Comparison of ENCODE assay signal across 9 cellular contexts in genomic region chr4:172982151-172982590, GRCh38.
DNase-seq lines count a peak whose midpoint lies in the region; ATAC-seq and TF ChIP-seq lines count a peak whose summit lies in the region.
"Had no signal": no experiment of that assay in that cellular context is flagged by ENCODE, and none has a peak within 500 bp of the region (broad histone marks: within the 10 kb centered on the region; RNA-seq: fewer than 3 reads in every experiment).

No MANE protein-coding gene starts in this region.

- H3K79me2 ChIP-seq in fibroblast of lung (ENCODE audit: control insufficient read depth, insufficient read depth, low read length) (no peaks in the 10 kb centered on the region), hepatocyte (no peaks in the 10 kb centered on the region)

- H4K20me1 ChIP-seq in fibroblast of lung (ENCODE audit: control insufficient read depth, extremely low read depth, insufficient read depth, low read length): no peaks in the 10 kb centered on the region
- no peaks in the 10 kb centered on the region for H4K20me1 ChIP-seq in hepatocyte (ENCODE audit: insufficient read depth, poor library complexity, severe bottlenecking)

- no peak for TF ChIP-seq CTCF in fibroblast of lung (conservative IDR thresholded peaks at IDR 0.05 in 1 of 2, IDR thresholded peaks at IDR 0.05 in 1 of 2; ENCODE audit: low read depth in 1 of 2, low read length in 2 of 2)
- no peak for TF ChIP-seq CTCF in hepatocyte (IDR thresholded peaks at IDR 0.05; ENCODE audit: poor library complexity)
- no peak for TF ChIP-seq CTCF in dorsolateral prefrontal cortex (IDR thresholded peaks at IDR 0.05 in 54 of 56, conservative IDR thresholded peaks at IDR 0.05 in 2 of 56; ENCODE audit: low read depth in 1 of 56, partially characterized antibody in 56 of 56)

- H3K9me2 ChIP-seq in hepatocyte (replicated peaks; ENCODE audit: insufficient read depth): no peaks in the 10 kb centered on the region

- WGBS in hepatocyte (ENCODE audit: low lambda C conversion rate, missing lambda C conversion rate): 48% methylated on average over 2 of the region's 2 CpGs

- H3K27ac ChIP-seq in fibroblast of lung (ENCODE audit: insufficient read depth, low read length): peak overlapping the region; percentile 24
- no peak overlapping the region for H3K27ac ChIP-seq in hepatocyte
- no peak overlapping the region for H3K27ac ChIP-seq in dorsolateral prefrontal cortex

- DNase-seq in A172 (ENCODE audit: low spot score): peak; percentile 86
- DNase-seq in NCI-H1105 treated with DMSO at 0.1 percent for 48 hours (lab: John Stamatoyannopoulos, UW): peak; percentile 44
- peak; percentile 83 to 95 for DNase-seq in fibroblast of lung (ENCODE audit: low read depth in 2 of 2)
- no peak for DNase-seq in activated CD8-positive, alpha-beta memory T cell treated with anti-CD3 and anti-CD28 coated beads, Interleukin-2, amount 50 U/mL, for 4 hours
- no peak for DNase-seq in hepatocyte (ENCODE audit: low spot score)
- no peak for DNase-seq in stimulated activated CD4-positive, alpha-beta T cell treated with anti-CD3 and anti-CD28 coated beads, Interleukin-2, amount 100 ng/mL, for 48 hours
- DNase-seq in dorsolateral prefrontal cortex: no peak
- DNase-seq: CD8-positive, alpha-beta memory T cell had no signal

- H3K4me2 ChIP-seq in fibroblast of lung (ENCODE audit: extremely low read depth, insufficient read depth, low read length) (peak overlapping the region; percentile 9), hepatocyte (no peak overlapping the region)

- H2AFZ ChIP-seq in fibroblast of lung (ENCODE audit: low read length) (no peak overlapping the region), hepatocyte (no peak overlapping the region)

- H3K9me3 ChIP-seq in fibroblast of lung (ENCODE audit: control insufficient read depth, insufficient read depth, low read depth, low read length): no peaks in the 10 kb centered on the region
- H3K9me3 ChIP-seq in hepatocyte (ENCODE audit: low read depth): no peaks in the 10 kb centered on the region

- H3K9ac ChIP-seq in fibroblast of lung (ENCODE audit: insufficient read depth, low read length): no peak overlapping the region

- no peak overlapping the region for H3K4me3 ChIP-seq in fibroblast of lung (replicated peaks in 1 of 4; ENCODE audit: control extremely low read depth in 1 of 4, insufficient read depth in 1 of 4, low read depth in 3 of 4, low read length in 4 of 4)
- H3K4me3 ChIP-seq in hepatocyte: no peak overlapping the region
- H3K4me3 ChIP-seq in dorsolateral prefrontal cortex: no peak overlapping the region

- H3K27me3 ChIP-seq in fibroblast of lung (ENCODE audit: control insufficient read depth, insufficient read depth, low read length) (no peaks in the 10 kb centered on the region), hepatocyte (no peaks in the 10 kb centered on the region), dorsolateral prefrontal cortex (peaks cover 0 to 5% (median 0%) of the 10 kb centered on the region in 45 donors)

- H3K4me1 ChIP-seq in fibroblast of lung (ENCODE audit: control insufficient read depth, extremely low read depth, insufficient read depth, low read length) (no peaks in the 10 kb centered on the region), hepatocyte (ENCODE audit: insufficient read depth) (no peaks in the 10 kb centered on the region)

- intact Hi-C loops in dorsolateral prefrontal cortex (cut with DNase I): no loop called here

- no peaks in the 10 kb centered on the region for H3K36me3 ChIP-seq in fibroblast of lung (ENCODE audit: control insufficient read depth, insufficient read depth, low read length)
- H3K36me3 ChIP-seq in hepatocyte (replicated peaks; ENCODE audit: insufficient read depth, low read depth): no peaks in the 10 kb centered on the region

- ATAC-seq in GM21526 (IDR thresholded peaks at IDR 0.05; ENCODE audit: low FRiP score, unreplicated experiment): peak; percentile 43

Comparison
In these comparisons a context has a peak if more than half of its experiments do, and no peak if none do; other contexts are left out.
1. DNase-seq: peak in A172 (single experiment), NCI-H1105 treated with DMSO at 0.1 percent for 48 hours (single experiment) and fibroblast of lung (2 of 2); none in activated CD8-positive, alpha-beta memory T cell treated with anti-CD3 and anti-CD28 coated beads, Interleukin-2, amount 50 U/mL, for 4 hours (single experiment), hepatocyte (single experiment), stimulated activated CD4-positive, alpha-beta T cell treated with anti-CD3 and anti-CD28 coated beads, Interleukin-2, amount 100 ng/mL, for 48 hours (0 of 2) and dorsolateral prefrontal cortex (0 of 10).